In the genomic region with DNA sequence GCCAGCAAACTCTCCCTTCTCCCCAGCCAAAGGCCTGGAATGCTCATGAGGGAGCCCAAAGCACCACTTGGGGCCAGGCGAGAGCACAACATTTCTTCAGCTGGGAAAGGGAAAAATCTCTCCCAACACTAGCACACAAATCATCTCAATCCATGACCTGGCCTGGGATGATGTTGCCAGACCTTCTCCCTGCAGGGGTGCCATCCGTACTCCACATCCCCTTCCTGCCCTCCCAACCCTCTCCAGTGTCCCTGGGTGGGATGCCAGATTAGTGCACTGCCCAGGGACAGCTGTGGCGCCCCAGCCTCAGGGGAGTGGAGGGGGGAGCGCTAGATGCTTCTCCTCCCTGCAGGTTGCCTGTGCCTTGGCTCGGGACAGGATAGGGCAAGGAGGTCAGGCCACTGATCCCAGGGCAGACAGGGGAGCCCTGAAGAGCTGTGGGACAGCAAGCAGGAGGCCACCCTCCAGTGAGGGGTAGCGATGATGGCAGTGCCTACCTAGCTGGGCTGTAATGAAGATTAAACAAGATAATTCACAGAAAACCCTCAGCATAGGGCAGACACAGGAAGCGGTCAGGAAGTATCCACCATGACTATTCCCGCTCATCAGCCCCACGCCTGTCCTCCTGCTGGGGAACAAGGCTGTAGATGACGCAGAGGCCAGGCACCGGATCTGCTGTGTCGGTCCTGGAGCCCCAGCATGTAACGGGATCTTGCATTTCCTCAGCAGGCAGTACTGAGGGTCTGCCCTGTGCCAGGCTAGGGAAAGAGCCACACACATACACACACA, we compare ENCODE assay signal across 14 cellular contexts.
DNase-seq lines count a peak whose midpoint lies in the region; TF ChIP-seq lines count a peak whose summit lies in the region.
"Had no signal": no experiment of that assay in that cellular context is flagged by ENCODE, and none has a peak within 500 bp of the region (broad histone marks: within the 10 kb centered on the region; RNA-seq: fewer than 3 reads in every experiment).

No MANE protein-coding gene starts in this region.

- POLR2A ChIA-PET in HEK293 (lab: Yijun Ruan, JAX) = no interaction called here

- TF ChIP-seq CTCF in AG09319 (IDR thresholded peaks at IDR 0.05; ENCODE audit: low read depth, low read length) (peak; percentile 44), HEK293 (tag by site-specific recombination; IDR thresholded peaks at IDR 0.05) (no peak), epithelial cell of esophagus (IDR thresholded peaks at IDR 0.05; ENCODE audit: insufficient read depth, low read depth, low read length, missing control alignments) (peak; percentile 11), nephron (IDR thresholded peaks at IDR 0.05; ENCODE audit: unreplicated experiment in 3 of 3) (peak; percentile 18 to 35 (median 24))

- no peak overlapping the region for H3K27ac ChIP-seq in HEK293 (ENCODE audit: extremely low read depth, low read depth, low read length)
- H3K27ac ChIP-seq: Peyer's patch, suprapubic skin had no signal

- H3K9me3 ChIP-seq in HEK293 (ENCODE audit: control insufficient read depth, insufficient read depth, low read depth, low read length) = no peaks in the 10 kb centered on the region
- H3K9me3 ChIP-seq: Peyer's patch, suprapubic skin had no signal

- H3K36me3 Mint-ChIP-seq in nephron (ENCODE audit: low read depth) = no peaks in the 10 kb centered on the region

- H3K27ac Mint-ChIP-seq in nephron = peak overlapping the region; percentile 5 to 30 (median 26)

- peaks cover 46% of the 10 kb centered on the region for H3K4me1 Mint-ChIP-seq in nephron

- H3K9me3 Mint-ChIP-seq in nephron = no peaks in the 10 kb centered on the region

- H3K36me3 ChIP-seq in HEK293 (ENCODE audit: control insufficient read depth in 2 of 2, insufficient read depth in 1 of 2, low read length in 2 of 2) = no peaks in the 10 kb centered on the region
- H3K36me3 ChIP-seq: Peyer's patch, suprapubic skin had no signal

- H3K4me1 ChIP-seq in HEK293 (ENCODE audit: control insufficient read depth, insufficient read depth, low read length) = no peaks in the 10 kb centered on the region
- H3K4me1 ChIP-seq: Peyer's patch had no signal

- H3K27me3 Mint-ChIP-seq in nephron (ENCODE audit: low read depth) = peaks cover 3% of the 10 kb centered on the region

- no peak overlapping the region for H3K4me3 Mint-ChIP-seq in nephron

- no peak overlapping the region for H3K4me3 ChIP-seq in HEK293 (ENCODE audit: low read depth, low read length)
- H3K4me3 ChIP-seq in epithelial cell of esophagus (ENCODE audit: low read length) = no peak overlapping the region
- H3K4me3 ChIP-seq: Peyer's patch, suprapubic skin had no signal

- CTCF ChIA-PET in HEK293 (lab: Yijun Ruan, JAX) = interaction anchor here (0.7 to 1.1 kb wide), 2 partner anchors 31 to 36 kb away, joined by 3 to 5 read pairs; partner anchors contain the start of gene SERTAD2

- no peak for DNase-seq in AG09319 (ENCODE audit: extremely low read depth, low read depth)
- no peak for DNase-seq in epithelial cell of esophagus (ENCODE audit: low read depth)
- DNase-seq in DMS79 (lab: John Stamatoyannopoulos, UW) = no peak
- no peak for DNase-seq in HPDE6-E6E7 (ENCODE audit: extremely low spot score)
- no peak for DNase-seq in NAMALWA (ENCODE audit: low spot score)
- no peak for DNase-seq in NCI-H774 (lab: John Stamatoyannopoulos, UW)
- DNase-seq: activated naive CD4-positive, alpha-beta T cell treated with anti-CD3 and anti-CD28 coated beads, Interleukin-2, amount 50 U/mL, for 16 hours; Calu3; NCI-H187 treated with DMSO at 0.1 percent for 48 hours; stimulated activated CD4-positive, alpha-beta T cell treated with anti-CD3 and anti-CD28 coated beads, Interleukin-4, amount 100 ng/mL, for 1 hour had no signal

TF ChIP-seq in HEK293, 187 proteins besides CTCF, POLR2A, EP300 and RAD21:
- TF ChIP-seq ZIC2 (tag by site-specific recombination; IDR thresholded peaks at IDR 0.05) = peak; percentile 67
- TF ChIP-seq, protein P1, sequence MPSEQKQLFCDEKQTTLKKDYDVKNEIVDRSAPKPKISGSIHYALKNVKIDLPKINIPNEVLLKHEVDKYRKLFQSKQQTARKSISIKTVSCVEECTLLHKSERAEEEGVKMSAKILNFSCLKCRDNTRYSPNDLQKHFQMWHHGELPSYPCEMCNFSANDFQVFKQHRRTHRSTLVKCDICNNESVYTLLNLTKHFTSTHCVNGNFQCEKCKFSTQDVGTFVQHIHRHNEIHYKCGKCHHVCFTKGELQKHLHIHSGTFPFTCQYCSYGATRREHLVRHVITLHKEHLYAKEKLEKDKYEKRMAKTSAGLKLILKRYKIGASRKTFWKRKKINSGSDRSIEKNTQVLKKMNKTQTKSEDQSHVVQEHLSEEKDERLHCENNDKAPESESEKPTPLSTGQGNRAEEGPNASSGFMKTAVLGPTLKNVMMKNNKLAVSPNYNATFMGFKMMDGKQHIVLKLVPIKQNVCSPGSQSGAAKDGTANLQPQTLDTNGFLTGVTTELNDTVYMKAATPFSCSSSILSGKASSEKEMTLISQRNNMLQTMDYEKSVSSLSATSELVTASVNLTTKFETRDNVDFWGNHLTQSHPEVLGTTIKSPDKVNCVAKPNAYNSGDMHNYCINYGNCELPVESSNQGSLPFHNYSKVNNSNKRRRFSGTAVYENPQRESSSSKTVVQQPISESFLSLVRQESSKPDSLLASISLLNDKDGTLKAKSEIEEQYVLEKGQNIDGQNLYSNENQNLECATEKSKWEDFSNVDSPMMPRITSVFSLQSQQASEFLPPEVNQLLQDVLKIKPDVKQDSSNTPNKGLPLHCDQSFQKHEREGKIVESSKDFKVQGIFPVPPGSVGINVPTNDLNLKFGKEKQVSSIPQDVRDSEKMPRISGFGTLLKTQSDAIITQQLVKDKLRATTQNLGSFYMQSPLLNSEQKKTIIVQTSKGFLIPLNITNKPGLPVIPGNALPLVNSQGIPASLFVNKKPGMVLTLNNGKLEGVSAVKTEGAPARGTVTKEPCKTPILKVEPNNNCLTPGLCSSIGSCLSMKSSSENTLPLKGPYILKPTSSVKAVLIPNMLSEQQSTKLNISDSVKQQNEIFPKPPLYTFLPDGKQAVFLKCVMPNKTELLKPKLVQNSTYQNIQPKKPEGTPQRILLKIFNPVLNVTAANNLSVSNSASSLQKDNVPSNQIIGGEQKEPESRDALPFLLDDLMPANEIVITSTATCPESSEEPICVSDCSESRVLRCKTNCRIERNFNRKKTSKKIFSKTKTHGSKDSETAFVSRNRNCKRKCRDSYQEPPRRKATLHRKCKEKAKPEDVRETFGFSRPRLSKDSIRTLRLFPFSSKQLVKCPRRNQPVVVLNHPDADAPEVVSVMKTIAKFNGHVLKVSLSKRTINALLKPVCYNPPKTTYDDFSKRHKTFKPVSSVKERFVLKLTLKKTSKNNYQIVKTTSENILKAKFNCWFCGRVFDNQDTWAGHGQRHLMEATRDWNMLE (tag by site-specific recombination; conservative IDR thresholded peaks at IDR 0.05; ENCODE audit: low read depth) = no peak
